Comparison of ENCODE assay signal across 14 cellular contexts in the genomic region with DNA sequence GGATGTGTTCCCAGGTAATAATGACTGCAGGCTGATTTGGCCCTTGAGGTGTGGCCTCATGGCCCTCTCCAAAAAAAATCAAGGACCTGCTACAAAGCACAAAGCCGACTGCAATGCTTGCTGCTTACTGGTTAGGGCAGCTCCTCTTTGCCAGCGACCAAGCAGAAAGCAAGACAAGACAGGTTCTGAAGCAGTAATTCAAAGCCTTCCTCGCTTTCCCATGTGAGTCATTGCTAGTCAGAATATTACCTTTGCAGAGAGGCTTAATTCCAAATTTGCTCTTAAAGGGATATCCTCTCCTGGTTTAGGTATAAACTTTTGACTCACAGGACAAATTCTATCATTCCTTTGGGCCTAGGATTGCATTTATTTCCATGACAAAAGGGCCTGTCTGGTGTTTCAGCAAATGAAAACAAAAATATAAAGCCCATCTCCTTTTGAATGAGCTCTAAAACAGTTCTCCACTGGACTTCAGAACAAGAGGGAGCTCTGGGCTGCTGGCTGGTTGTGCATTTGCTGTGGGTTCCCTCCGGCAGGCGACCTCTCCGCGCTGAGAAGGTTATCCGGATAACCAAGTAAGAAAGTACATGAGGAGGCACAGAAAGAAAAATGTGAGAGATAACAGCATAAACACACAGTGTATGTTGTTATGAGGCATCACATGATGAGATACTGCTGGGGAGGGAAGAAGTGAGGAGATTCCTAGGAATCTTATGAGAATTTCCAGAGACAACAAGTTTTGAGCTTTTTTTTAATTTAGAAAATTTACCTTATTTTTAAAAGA.
DNase-seq lines count a peak whose midpoint lies in the region; ATAC-seq, FAIRE-seq and TF ChIP-seq lines count a peak whose summit lies in the region.
"Had no signal": no experiment of that assay in that cellular context is flagged by ENCODE, and none has a peak within 500 bp of the region (broad histone marks: within the 10 kb centered on the region; RNA-seq: fewer than 3 reads in every experiment).

No MANE protein-coding gene starts in this region.

- FAIRE-seq in H1 (lab: Jason Lieb, UNC): no peak

- H3K79me2 ChIP-seq in ACC112 (ENCODE audit: control insufficient read depth, insufficient read depth, low read length, unreplicated experiment) (peaks cover 91% of the 10 kb centered on the region), H1 (ENCODE audit: control insufficient read depth in 1 of 2, insufficient read depth in 2 of 2, low read length in 2 of 2) (no peaks in the 10 kb centered on the region)
- H3K79me2 ChIP-seq: parathyroid adenoma had no signal

- H4K5ac ChIP-seq in H1 (ENCODE audit: insufficient read length, low read depth, low read length): no peak overlapping the region

- peak overlapping the region; percentile 87 for H3K27ac Mint-ChIP-seq in mesothelial cell of epicardium
- H3K27ac Mint-ChIP-seq: activated CD4-positive, alpha-beta T cell treated with anti-CD3 and anti-CD28 coated beads, Interleukin-2, amount 10 ng/mL, durations not matched to agents 24 days and 14 days; activated T-helper 2 cell treated with anti-CD3 and anti-CD28 coated beads, Interferon-gamma antibody, Interleukin-2, Interleukin-4, amounts not matched to agents 10 μg/mL and 5 μg/mL and 100 μg/mL, durations not matched to agents 14 hours and 24 hours and 36 hours had no signal

- H2BK15ac ChIP-seq in H1 (ENCODE audit: low read length): no peak overlapping the region

- DNase-seq in NCI-H226 (peak; percentile 59), H1 (ENCODE audit: low read depth in 1 of 2, low spot score in 2 of 2) (no peak), mesothelial cell of epicardium (ENCODE audit: low spot score in 2 of 2, unreplicated experiment in 2 of 2) (no peak), coronary artery (ENCODE audit: low spot score) (no peak), KG1 (lab: John Stamatoyannopoulos, UW) (no peak)
- DNase-seq: activated CD4-positive, alpha-beta T cell treated with anti-CD3 and anti-CD28 coated beads, Interleukin-2, amount 10 ng/mL, durations not matched to agents 24 days and 14 days; central memory CD4-positive, alpha-beta T cell; EL; NCI-H1092 treated with DMSO at 0.1 percent for 48 hours had no signal

- H2BK5ac ChIP-seq in H1 (ENCODE audit: low read depth, low read length): no peak overlapping the region

- no peak overlapping the region for H2BK120ac ChIP-seq in H1 (replicated peaks; ENCODE audit: low read depth, low read length)

- H4K91ac ChIP-seq in H1 (replicated peaks; ENCODE audit: insufficient read length, low read length): no peak overlapping the region

- TF ChIP-seq POLR2A in H1 (IDR thresholded peaks at IDR 0.05; ENCODE audit: control extremely low read depth in 1 of 2, low read depth in 2 of 2, low read length in 2 of 2): no peak

- no peaks in the 10 kb centered on the region for H4K20me1 ChIP-seq in H1 (replicated peaks in 1 of 2; ENCODE audit: control insufficient read depth in 1 of 2, insufficient read depth in 2 of 2, low read length in 2 of 2)

- CTCF ChIA-PET in H1 (lab: Charles Lee; ENCODE audit: partially characterized antibody): interaction anchor here (0.6 to 2.4 kb wide), 6 partner anchors 11 to 554 kb away, joined by 3 to 7 read pairs (median 4); no protein-coding TSS in a partner anchor

- H2AFZ ChIP-seq in ACC112 (ENCODE audit: low read length, unreplicated experiment): no peak overlapping the region
- H2AFZ ChIP-seq in H1 (ENCODE audit: low read length): no peak overlapping the region
- H2AFZ ChIP-seq: parathyroid adenoma had no signal

- H3K23me2 ChIP-seq in H1 (ENCODE audit: low read depth, low read length): no peaks in the 10 kb centered on the region; the same call in 1 of the 2 replicates

- POLR2A ChIA-PET in H1 (lab: Charles Lee; ENCODE audit: partially characterized antibody): interaction anchor here (0.9 to 1.4 kb wide), 3 partner anchors 66 to 351 kb away, joined by 3 to 4 read pairs (median 4); partner anchors contain the start of gene SEC61G

- H3K36me3 Mint-ChIP-seq in mesothelial cell of epicardium: no peaks in the 10 kb centered on the region

- H3K27ac ChIP-seq in ACC112 (ENCODE audit: low read depth, low read length) (peak overlapping the region; percentile 44; the same call in 1 of the 2 replicates), H1 (ENCODE audit: low read depth, low read length) (no peak overlapping the region), coronary artery (no peak overlapping the region)
- H3K27ac ChIP-seq: parathyroid adenoma had no signal

- H3K9ac ChIP-seq in H1 (replicated peaks in 1 of 4; ENCODE audit: extremely low read depth in 1 of 4, low read depth in 3 of 4, low read length in 3 of 4): no peak overlapping the region
- H3K9ac ChIP-seq: parathyroid adenoma had no signal

- TF ChIP-seq EP300 in H1 (IDR thresholded peaks at IDR 0.05; ENCODE audit: borderline replicate concordance in 1 of 2, low read depth in 2 of 2, low read length in 2 of 2): no peak

- no peak for TF ChIP-seq RAD21 in H1 (IDR thresholded peaks at IDR 0.05 in 1 of 2, conservative IDR thresholded peaks at IDR 0.05 in 1 of 2; ENCODE audit: low read depth in 2 of 2, low read length in 2 of 2)

- H3K4ac ChIP-seq in H1 (replicated peaks; ENCODE audit: insufficient read length, low read depth, low read length): no peak overlapping the region

- H3K36me3 ChIP-seq in ACC112 (ENCODE audit: insufficient read depth, low read length): no peaks in the 10 kb centered on the region
- H3K36me3 ChIP-seq in H1 (ENCODE audit: control insufficient read depth in 2 of 4, insufficient read depth in 4 of 4, low read length in 3 of 4): no peaks in the 10 kb centered on the region

- H3K4me3 ChIP-seq in ACC112 (ENCODE audit: low read depth, low read length) (no peak overlapping the region), H1 (ENCODE audit: extremely low read depth in 1 of 4, insufficient read depth in 2 of 4, low read depth in 3 of 4, low read length in 4 of 4) (no peak overlapping the region), coronary artery (no peak overlapping the region)

- H3K4me1 ChIP-seq in ACC112 (ENCODE audit: control insufficient read depth, insufficient read depth, low read length, unreplicated experiment) (peaks cover 66% of the 10 kb centered on the region), H1 (replicated peaks in 1 of 4; ENCODE audit: control insufficient read depth in 3 of 4, insufficient read depth in 4 of 4, low read length in 3 of 4) (peaks cover 0 to 12% (median 8%) of the 10 kb centered on the region in 4 experiments; a peak in 4 of 7 replicates)
- H3K4me1 ChIP-seq: parathyroid adenoma had no signal

- WGBS in H1 (ENCODE audit: extremely low coverage in 1 of 2, insufficient coverage in 1 of 2, insufficient read length in 1 of 2, insufficient replicate concordance in 2 of 2, low coverage in 1 of 2, low lambda C conversion rate in 2 of 2, missing lambda C conversion rate in 1 of 2), 2 experiments: 49% methylated on average over 8 of the region's 8 CpGs; no CpG with 5 or more reads in 1 of the 2 experiments

- peak overlapping the region; percentile 10 to 56; a peak in 3 of 4 replicates for H3K4me2 ChIP-seq in H1 (ENCODE audit: insufficient read depth in 1 of 2, low read depth in 2 of 2, low read length in 2 of 2)

- no peak overlapping the region for H2BK20ac ChIP-seq in H1 (ENCODE audit: low read length)

- H3K23ac ChIP-seq in H1 (ENCODE audit: insufficient read length): no peak overlapping the region

- H3K9me3 ChIP-seq in H1 (ENCODE audit: insufficient read depth in 2 of 2, low read depth in 1 of 2, low read length in 1 of 2): no peaks in the 10 kb centered on the region

- H3K14ac ChIP-seq in H1 (ENCODE audit: insufficient read length): no peak overlapping the region

- H2BK12ac ChIP-seq in H1 (ENCODE audit: low read depth, low read length): no peak overlapping the region

- H3K79me1 ChIP-seq in H1 (ENCODE audit: low read depth, low read length): no peaks in the 10 kb centered on the region

- H2AK5ac ChIP-seq in H1 (ENCODE audit: low read depth, low read length): no peak overlapping the region

- H3K56ac ChIP-seq in H1 (replicated peaks; ENCODE audit: insufficient read length, low read depth, low read length): no peak overlapping the region

- H3K18ac ChIP-seq in H1 (ENCODE audit: extremely low read depth, low read length): no peak overlapping the region

- H3K9me3 Mint-ChIP-seq in mesothelial cell of epicardium: no peaks in the 10 kb centered on the region
- H3K9me3 Mint-ChIP-seq: activated CD4-positive, alpha-beta T cell treated with anti-CD3 and anti-CD28 coated beads, Interleukin-2, amount 10 ng/mL, durations not matched to agents 24 days and 14 days; activated T-helper 2 cell treated with anti-CD3 and anti-CD28 coated beads, Interferon-gamma antibody, Interleukin-2, Interleukin-4, amounts not matched to agents 10 μg/mL and 5 μg/mL and 100 μg/mL, durations not matched to agents 14 hours and 24 hours and 36 hours had no signal

- no peak for TF ChIP-seq CTCF in H1 (IDR thresholded peaks at IDR 0.05; ENCODE audit: control extremely low read depth in 1 of 3, insufficient read depth in 1 of 3, low read depth in 1 of 3, low read length in 3 of 3)
- TF ChIP-seq CTCF in mesothelial cell of epicardium (IDR thresholded peaks at IDR 0.05; ENCODE audit: unreplicated experiment): no peak
- no peak for TF ChIP-seq CTCF in coronary artery (IDR thresholded peaks at IDR 0.05)

- H4K8ac ChIP-seq in H1 (ENCODE audit: extremely low read depth, insufficient read depth, low read length): no peak overlapping the region

- no peak for ATAC-seq in GM21515 (IDR thresholded peaks at IDR 0.05; ENCODE audit: unreplicated experiment)
- ATAC-seq in GM21786 (IDR thresholded peaks at IDR 0.05; ENCODE audit: unreplicated experiment): no peak

- H3K4me1 Mint-ChIP-seq in mesothelial cell of epicardium: peaks cover 65% of the 10 kb centered on the region

- H3K4me3 Mint-ChIP-seq in mesothelial cell of epicardium: no peak overlapping the region
- H3K4me3 Mint-ChIP-seq: activated CD4-positive, alpha-beta T cell treated with anti-CD3 and anti-CD28 coated beads, Interleukin-2, amount 10 ng/mL, durations not matched to agents 24 days and 14 days had no signal

- H3K27me3 ChIP-seq in ACC112 (ENCODE audit: insufficient read depth, low read length) (no peaks in the 10 kb centered on the region), H1 (replicated peaks in 1 of 4; ENCODE audit: control insufficient read depth in 3 of 4, extremely low read depth in 1 of 4, insufficient read depth in 3 of 4, low read length in 3 of 4) (no peaks in the 10 kb centered on the region)

- no peaks in the 10 kb centered on the region for H3K27me3 Mint-ChIP-seq in mesothelial cell of epicardium (ENCODE audit: low read depth)

TF ChIP-seq in H1, 55 proteins besides CTCF, POLR2A, EP300 and RAD21 (continues in another document):
- no peak for TF ChIP-seq ATF3 (IDR thresholded peaks at IDR 0.05; ENCODE audit: insufficient read depth, low read depth, low read length)
- TF ChIP-seq KDM1A (IDR thresholded peaks at IDR 0.05; ENCODE audit: borderline replicate concordance, low read length): no peak
- no peak for TF ChIP-seq NANOG (IDR thresholded peaks at IDR 0.05; ENCODE audit: insufficient read depth, low read depth, low read length, poor library complexity, severe bottlenecking)
- no peak for TF ChIP-seq CEBPB (IDR thresholded peaks at IDR 0.05; ENCODE audit: low read depth, low read length)
